In genomic region chr6:13615802-13616140, GRCh38 we compare ENCODE assay signal across 8 cellular contexts. TPM values are rescaled to one million over a fixed set of nuclear protein-coding genes. Genes with fewer than 3 reads are reported as not detected.
DNase-seq lines count a peak whose midpoint lies in the region; ATAC-seq and TF ChIP-seq lines count a peak whose summit lies in the region.

No MANE protein-coding gene starts in this region.

- CTCF ChIA-PET in Caco-2 (lab: Charles Lee): interaction anchor here (0.5 to 3.6 kb wide), 8 partner anchors 9 to 451 kb away, joined by 3 to 51 read pairs (median 6); partner anchors contain the start of gene SIRT5

- H3K4me1 ChIP-seq in Caco-2 (no peaks in the 10 kb centered on the region; the same call in 1 of the 2 replicates), RWPE2 (ENCODE audit: insufficient read depth, poor library complexity, severe bottlenecking) (peaks cover 13% of the 10 kb centered on the region), right atrium auricular region (peaks cover 0 to 29% of the 10 kb centered on the region in 2 donors), sigmoid colon (peaks cover 0 to 30% (median 26%) of the 10 kb centered on the region in 4 donors)

- H3K4me1 Mint-ChIP-seq in Caco-2 (ENCODE audit: low read depth, unreplicated experiment): peaks cover 7% of the 10 kb centered on the region
- H3K4me1 Mint-ChIP-seq in activated naive CD8-positive, alpha-beta T cell treated with anti-CD3 and anti-CD28 coated beads, Interleukin-2, amount 50 U/mL, for 24 hours: peaks cover 51% of the 10 kb centered on the region

- H3K36me3 ChIP-seq in Caco-2 (ENCODE audit: control insufficient read depth, insufficient read depth, low read length) (peaks cover 1% of the 10 kb centered on the region; the same call in 1 of the 2 replicates), RWPE2 (ENCODE audit: low read depth) (peaks cover 46% of the 10 kb centered on the region), right atrium auricular region (peaks cover 32% of the 10 kb centered on the region), sigmoid colon (peaks cover 0 to 42% (median 19%) of the 10 kb centered on the region in 4 donors)

- TF ChIP-seq EP300 in sigmoid colon (IDR thresholded peaks at IDR 0.05): no peak

- no peaks in the 10 kb centered on the region for H3K27me3 Mint-ChIP-seq in Caco-2 (ENCODE audit: insufficient read depth, unreplicated experiment)
- peaks cover 2% of the 10 kb centered on the region for H3K27me3 Mint-ChIP-seq in activated naive CD8-positive, alpha-beta T cell treated with anti-CD3 and anti-CD28 coated beads, Interleukin-2, amount 50 U/mL, for 24 hours

- intact Hi-C loops in Caco-2 (cut with micrococcal nuclease; ENCODE audit: unreplicated experiment) (loop anchor here (1.0 kb wide), 2 partner anchors 41 to 279 kb away; partner anchors contain the start of gene SIRT5), sigmoid colon (cut with DNase I) (loop anchor here (1.0 to 5.0 kb wide), 4 partner anchors 41 to 197 kb away; partner anchors contain the start of genes MCUR1, RANBP9 and SIRT5)

- H3K27ac Mint-ChIP-seq in Caco-2 (ENCODE audit: unreplicated experiment): peak overlapping the region; percentile 98
- H3K27ac Mint-ChIP-seq in activated naive CD8-positive, alpha-beta T cell treated with anti-CD3 and anti-CD28 coated beads, Interleukin-2, amount 50 U/mL, for 24 hours: peak overlapping the region; percentile 97

- H3K9me3 Mint-ChIP-seq in Caco-2 (ENCODE audit: unreplicated experiment): no peaks in the 10 kb centered on the region
- no peaks in the 10 kb centered on the region for H3K9me3 Mint-ChIP-seq in activated naive CD8-positive, alpha-beta T cell treated with anti-CD3 and anti-CD28 coated beads, Interleukin-2, amount 50 U/mL, for 24 hours

- WGBS in sigmoid colon, 2 donors: 0% methylated on average over 14 of the region's 14 CpGs

- BruUV-seq in Caco-2 (replicated peaks; lab: Mats Ljungman, UMichigan): no TSS peak

- H3K4me3 ChIP-seq in Caco-2 (ENCODE audit: low read depth, low read length) (peak overlapping the region; percentile 87), RWPE2 (ENCODE audit: severe bottlenecking) (peak overlapping the region; percentile 66), right atrium auricular region (peak overlapping the region; percentile 79 to 80), sigmoid colon (peak overlapping the region; percentile 61 to 91 (median 72))

- no peaks in the 10 kb centered on the region for H3K9me3 ChIP-seq in Caco-2
- no peaks in the 10 kb centered on the region for H3K9me3 ChIP-seq in RWPE2 (ENCODE audit: severe bottlenecking)
- no peaks in the 10 kb centered on the region for H3K9me3 ChIP-seq in right atrium auricular region
- H3K9me3 ChIP-seq in sigmoid colon: no peaks in the 10 kb centered on the region

- TF ChIP-seq POLR2A in sigmoid colon (IDR thresholded peaks at IDR 0.05): no peak

- DNase-seq in Caco-2 (peak; percentile 44 to 56), RWPE2 (ENCODE audit: low spot score) (no peak), right atrium auricular region (ENCODE audit: low spot score) (peak; percentile 71), sigmoid colon (peak; percentile 76), GM19238 (ENCODE audit: insufficient read length, low spot score) (no peak)
- peak; percentile 67 for DNase-seq in activated naive CD8-positive, alpha-beta T cell treated with anti-CD3 and anti-CD28 coated beads, Interleukin-2, amount 50 U/mL, for 24 hours

- H3K27me3 ChIP-seq in Caco-2 (replicated peaks; ENCODE audit: control insufficient read depth, insufficient read depth, low read length) (no peaks in the 10 kb centered on the region), RWPE2 (ENCODE audit: insufficient read depth, poor library complexity, severe bottlenecking) (no peaks in the 10 kb centered on the region), right atrium auricular region (no peaks in the 10 kb centered on the region), sigmoid colon (no peaks in the 10 kb centered on the region)

- peaks cover 61% of the 10 kb centered on the region for H3K36me3 Mint-ChIP-seq in Caco-2 (ENCODE audit: insufficient read depth, unreplicated experiment)
- peaks cover 48% of the 10 kb centered on the region for H3K36me3 Mint-ChIP-seq in activated naive CD8-positive, alpha-beta T cell treated with anti-CD3 and anti-CD28 coated beads, Interleukin-2, amount 50 U/mL, for 24 hours (ENCODE audit: low read depth)

- H3K4me3 Mint-ChIP-seq in Caco-2 (ENCODE audit: unreplicated experiment): peak overlapping the region; percentile 100
- H3K4me3 Mint-ChIP-seq in activated naive CD8-positive, alpha-beta T cell treated with anti-CD3 and anti-CD28 coated beads, Interleukin-2, amount 50 U/mL, for 24 hours: peak overlapping the region; percentile 99

- peak overlapping the region; percentile 68 for H3K27ac ChIP-seq in RWPE2 (ENCODE audit: poor library complexity, severe bottlenecking)
- peak overlapping the region; percentile 88 for H3K27ac ChIP-seq in right atrium auricular region
- peak overlapping the region; percentile 84 to 95 (median 86) for H3K27ac ChIP-seq in sigmoid colon

- POLR2A ChIA-PET in Caco-2 (lab: Charles Lee): interaction anchor here (0.6 to 2.9 kb wide), 7 partner anchors 9 to 287 kb away, joined by 3 to 30 read pairs (median 7); partner anchors contain the start of genes SIRT5 and TBC1D7

- ATAC-seq in HG03045 (IDR thresholded peaks at IDR 0.05; ENCODE audit: unreplicated experiment) (peak; percentile 21), RWPE2 (ENCODE audit: low read depth) (peak; percentile 53), HG03196 (IDR thresholded peaks at IDR 0.05; ENCODE audit: unreplicated experiment) (no peak)
- peak; percentile 31 for ATAC-seq in activated naive CD8-positive, alpha-beta T cell treated with anti-CD3 and anti-CD28 coated beads, Interleukin-2, amount 50 U/mL, for 24 hours

- TF ChIP-seq CTCF in Caco-2 (IDR thresholded peaks at IDR 0.05; ENCODE audit: insufficient read depth in 1 of 2, low read depth in 1 of 2, low read length in 1 of 2, severe bottlenecking in 1 of 2, unreplicated experiment in 1 of 2) (no peak), RWPE2 (IDR thresholded peaks at IDR 0.05; ENCODE audit: poor library complexity, severe bottlenecking) (no peak), right atrium auricular region (IDR thresholded peaks at IDR 0.05) (no peak), sigmoid colon (IDR thresholded peaks at IDR 0.05) (no peak)

RNA-seq across cellular contexts. Expression of gene NOL7, which starts 0.6 kb away (rescaled TPM):
- total RNA-seq in Caco-2 (2022): 85.4 and 92.9 TPM in 2 replicates
- total RNA-seq in right atrium auricular region: 10 to 100 TPM; 70.5 to 75.9 TPM
- 10 to 100 TPM; 87.8 to 97.6 (median 89.8) TPM for total RNA-seq in sigmoid colon
- 10 to 100 TPM; 72.2 to 76.5 (median 73.9) TPM for polyA plus RNA-seq in sigmoid colon

RNA-seq across cellular contexts. Expression of gene SIRT5, which starts 41.4 kb away (rescaled TPM):
- 17.9 and 19.0 TPM in 2 replicates for total RNA-seq in Caco-2 (2022)
- total RNA-seq in right atrium auricular region: 10 to 100 TPM; 17.9 to 31.2 TPM
- 10 to 100 TPM in 1 of 4 donors, 1 to 10 TPM in 3; 5.8 to 13.3 (median 9.2) TPM for total RNA-seq in sigmoid colon
- 10 to 100 TPM in 1 of 3 donors, 1 to 10 TPM in 2; 8.0 to 12.5 (median 8.4) TPM for polyA plus RNA-seq in sigmoid colon

Comparison
In these comparisons a context has a peak if more than half of its experiments do, and no peak if none do; other contexts are left out.
1. DNase-seq: peak in Caco-2 (2 of 2), activated naive CD8-positive, alpha-beta T cell treated with anti-CD3 and anti-CD28 coated beads, Interleukin-2, amount 50 U/mL, for 24 hours (single experiment), right atrium auricular region (single experiment) and sigmoid colon (single experiment); none in RWPE2 (single experiment) and GM19238 (single experiment).
2. Peak in every context shown above with its lines, with median percentiles within 50 percentile points of each other: H3K4me3 ChIP-seq and H3K27ac ChIP-seq.